9 cellular contexts compared by ENCODE assay signal in genomic region chr13:54144809-54145208, GRCh38.
"Had no signal": no experiment of that assay in that cellular context is flagged by ENCODE, and none has a peak within 500 bp of the region (broad histone marks: within the 10 kb centered on the region; RNA-seq: fewer than 3 reads in every experiment).

No MANE protein-coding gene starts in this region.

- H3K4me3 Mint-ChIP-seq: H9, IgD-negative memory B cell had no signal

- H3K4me3 ChIP-seq: GM23248 had no signal

- FAIRE-seq: H1, H54, HepG2 had no signal

- ATAC-seq: HepG2 had no signal

- H3K4me1 Mint-ChIP-seq: IgD-negative memory B cell had no signal

- H3K9me3 Mint-ChIP-seq: H9 had no signal

- H3K27ac ChIP-seq: GM23248, KMS-11 had no signal

- H3K9ac ChIP-seq: GM23248, KMS-11 had no signal

- H3K27ac Mint-ChIP-seq: IgD-negative memory B cell had no signal

- H3K36me3 Mint-ChIP-seq: IgD-negative memory B cell had no signal

- H3K4me2 ChIP-seq: KMS-11 had no signal

- DNase-seq: GM23248, H9, HCEC 1CT, KBM-7 had no signal

- H3K27me3 Mint-ChIP-seq: IgD-negative memory B cell had no signal

- H2AFZ ChIP-seq: GM23248 had no signal
